9 cellular contexts compared by ENCODE assay signal in genomic region chr2:173991857-173992588, GRCh38. TPM values are rescaled to one million over a fixed set of nuclear protein-coding genes. Genes with fewer than 3 reads are reported as not detected.
A peak's percentile ranks its signal among the peaks of the same experiment; 100 is the strongest.
DNase-seq lines count a peak whose midpoint lies in the region; ATAC-seq and TF ChIP-seq lines count a peak whose summit lies in the region.
"Had no signal": no experiment of that assay in that cellular context is flagged by ENCODE, and none has a peak within 500 bp of the region (broad histone marks: within the 10 kb centered on the region; RNA-seq: fewer than 3 reads in every experiment).

No MANE protein-coding gene starts in this region.

- H3K9me3 Mint-ChIP-seq in IgD-negative memory B cell (no peaks in the 10 kb centered on the region), osteocyte (ENCODE audit: unreplicated experiment) (no peaks in the 10 kb centered on the region)

- peak; percentile 52 to 72 (median 58) for ATAC-seq in right lobe of liver

- H3K27me3 Mint-ChIP-seq in IgD-negative memory B cell = no peaks in the 10 kb centered on the region
- peaks cover 21% of the 10 kb centered on the region for H3K27me3 Mint-ChIP-seq in osteocyte (ENCODE audit: unreplicated experiment)

- TF ChIP-seq CTCF in breast epithelium (IDR thresholded peaks at IDR 0.05) = no peak
- TF ChIP-seq CTCF in right lobe of liver (IDR thresholded peaks at IDR 0.05) = no peak
- TF ChIP-seq CTCF in thyroid gland (IDR thresholded peaks at IDR 0.05) = no peak
- TF ChIP-seq CTCF in osteocyte (IDR thresholded peaks at IDR 0.05) = no peak

- H3K4me3 ChIP-seq in breast epithelium (peak overlapping the region in 1 of 3 donors; percentile 32), right lobe of liver (no peak overlapping the region), thyroid gland (replicated peaks in 1 of 3) (no peak overlapping the region)

- no peaks in the 10 kb centered on the region for H3K27me3 ChIP-seq in breast epithelium
- no peaks in the 10 kb centered on the region for H3K27me3 ChIP-seq in right lobe of liver
- H3K27me3 ChIP-seq in thyroid gland = no peaks in the 10 kb centered on the region

- H3K27ac Mint-ChIP-seq in IgD-negative memory B cell = peak overlapping the region; percentile 59 to 98 (median 98)
- no peak overlapping the region for H3K27ac Mint-ChIP-seq in osteocyte (ENCODE audit: unreplicated experiment)

- H3K36me3 ChIP-seq in breast epithelium (no peaks in the 10 kb centered on the region), right lobe of liver (no peaks in the 10 kb centered on the region), thyroid gland (no peaks in the 10 kb centered on the region)

- WGBS in right lobe of liver (ENCODE audit: insufficient coverage, low coverage, low lambda C conversion rate, missing lambda C conversion rate) = 49% methylated on average over 5 of the region's 5 CpGs
- WGBS in thyroid gland, 2 donors = 40 to 80% methylated on average over 5 of the region's 5 CpGs

- H3K36me3 Mint-ChIP-seq in IgD-negative memory B cell = peaks cover 4% of the 10 kb centered on the region
- H3K36me3 Mint-ChIP-seq in osteocyte (ENCODE audit: unreplicated experiment) = no peaks in the 10 kb centered on the region

- TF ChIP-seq POLR2A in breast epithelium (IDR thresholded peaks at IDR 0.05) = no peak
- TF ChIP-seq POLR2A in right lobe of liver (IDR thresholded peaks at IDR 0.05) = no peak
- TF ChIP-seq POLR2A in thyroid gland (IDR thresholded peaks at IDR 0.05) = no peak

- peak overlapping the region; percentile 66 to 86 for H3K27ac ChIP-seq in breast epithelium
- H3K27ac ChIP-seq in right lobe of liver = peak overlapping the region; percentile 11 to 78 (median 77)
- H3K27ac ChIP-seq in thyroid gland = peak overlapping the region; percentile 26 to 57 (median 36)

- H3K9me3 ChIP-seq in breast epithelium = no peaks in the 10 kb centered on the region
- no peaks in the 10 kb centered on the region for H3K9me3 ChIP-seq in right lobe of liver
- H3K9me3 ChIP-seq in thyroid gland = no peaks in the 10 kb centered on the region

- intact Hi-C loops in breast epithelium (cut with DNase I; ENCODE audit: low total_unique reads) (loop anchor here (1.0 to 5.0 kb wide), 2 partner anchors 32 to 535 kb away; no protein-coding TSS in a partner anchor), right lobe of liver (cut with DNase I) (no loop called here), thyroid gland (cut with DNase I) (no loop called here)

- H3K4me3 Mint-ChIP-seq in IgD-negative memory B cell (peak overlapping the region in 3 of 4 donors; percentile 15 to 91 (median 89)), osteocyte (ENCODE audit: unreplicated experiment) (no peak overlapping the region)

- peaks cover 33 to 52% (median 36%) of the 10 kb centered on the region in 3 donors for H3K4me1 Mint-ChIP-seq in IgD-negative memory B cell
- H3K4me1 Mint-ChIP-seq in osteocyte (ENCODE audit: unreplicated experiment) = peaks cover 16% of the 10 kb centered on the region

- peaks cover 8 to 22% of the 10 kb centered on the region in 2 donors for H3K4me1 ChIP-seq in breast epithelium
- peaks cover 0 to 31% (median 14%) of the 10 kb centered on the region in 4 donors for H3K4me1 ChIP-seq in right lobe of liver
- peaks cover 33 to 36% of the 10 kb centered on the region in 2 donors for H3K4me1 ChIP-seq in thyroid gland

- DNase-seq in breast epithelium (ENCODE audit: low spot score in 2 of 2) (no peak), right lobe of liver (peak in 2 of 3 donors; percentile 60 to 65), thyroid gland (peak; percentile 32 to 61), NCI-H1092 (lab: John Stamatoyannopoulos, UW) (no peak), osteocyte (ENCODE audit: extremely low spot score, unreplicated experiment) (no peak)
- no peak for DNase-seq in activated CD8-positive, alpha-beta memory T cell treated with anti-CD3 and anti-CD28 coated beads, Interleukin-2, amount 50 U/mL, for 48 hours
- DNase-seq: activated CD4-positive, alpha-beta T cell treated with anti-CD3 and anti-CD28 coated beads, Interleukin-2, amount 50 U/mL, for 4 hours; hippocampal formation had no signal

RNA-seq across cellular contexts. Expression of gene SP3, which starts 26.9 kb away (rescaled TPM):
- 54.4 TPM for polyA plus RNA-seq in IgD-negative memory B cell
- total RNA-seq in breast epithelium (100 to 1,000 TPM; 104 to 174 (median 134) TPM), right lobe of liver (10 to 100 TPM; 28.4 to 36.5 (median 32.4) TPM), thyroid gland (100 to 1,000 TPM; 152 to 237 (median 186) TPM), osteocyte (75.3 and 80.3 TPM in 2 replicates)

Comparison
In these comparisons a context has a peak if more than half of its experiments do, and no peak if none do; other contexts are left out.
1. DNase-seq: peak in right lobe of liver (2 of 3) and thyroid gland (2 of 2); none in breast epithelium (0 of 2), activated CD8-positive, alpha-beta memory T cell treated with anti-CD3 and anti-CD28 coated beads, Interleukin-2, amount 50 U/mL, for 48 hours (single experiment), NCI-H1092 (single experiment) and osteocyte (single experiment).
2. Peak in every context shown above with its lines, with median percentiles within 50 percentile points of each other: H3K27ac ChIP-seq.